In the genomic region with DNA sequence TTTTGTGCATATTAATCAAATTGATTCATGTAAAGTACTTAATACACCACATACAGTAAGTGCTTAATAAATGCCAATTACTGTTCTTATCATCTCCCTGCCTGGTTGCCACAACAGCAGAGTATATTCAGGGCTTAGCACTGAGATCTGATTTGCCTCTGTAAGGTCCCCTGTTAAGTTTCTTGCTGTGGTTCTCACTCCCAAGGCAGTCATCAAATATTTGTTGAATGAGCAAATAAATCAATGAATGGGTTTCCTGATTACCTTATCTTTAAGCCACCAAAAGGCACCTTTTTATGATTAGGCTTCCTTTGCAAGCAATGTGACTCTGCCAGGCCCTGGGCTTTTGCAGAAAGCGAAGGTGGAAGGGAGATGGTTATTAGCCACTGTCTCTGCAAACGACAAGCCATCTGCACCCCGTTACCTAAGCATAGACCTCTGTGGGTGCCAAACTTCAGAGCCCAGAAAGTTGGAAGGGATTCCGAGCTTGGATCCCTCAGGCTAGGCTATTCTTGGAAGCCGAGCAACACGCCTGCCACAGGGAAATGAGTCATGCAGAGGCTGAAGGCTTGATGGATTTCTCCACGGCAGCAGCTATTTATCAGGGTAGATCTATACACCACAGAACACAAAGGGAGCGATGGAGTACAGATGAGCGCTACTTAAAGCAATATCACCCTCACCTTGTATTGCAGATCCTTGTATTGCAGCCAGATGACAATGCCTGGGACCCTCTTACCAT, we compare ENCODE assay signal across 11 cellular contexts.
DNase-seq lines count a peak whose midpoint lies in the region; ATAC-seq and TF ChIP-seq lines count a peak whose summit lies in the region.
"Had no signal": no experiment of that assay in that cellular context is flagged by ENCODE, and none has a peak within 500 bp of the region (broad histone marks: within the 10 kb centered on the region; RNA-seq: fewer than 3 reads in every experiment).

No MANE protein-coding gene starts in this region.

- peak; percentile 96 for ATAC-seq in Panc1
- no peak for ATAC-seq in GM18502 (IDR thresholded peaks at IDR 0.05; ENCODE audit: poor library complexity, unreplicated experiment)
- no peak for ATAC-seq in HG03442 (IDR thresholded peaks at IDR 0.05; ENCODE audit: unreplicated experiment)
- ATAC-seq in HG03439 (IDR thresholded peaks at IDR 0.05; ENCODE audit: unreplicated experiment): no peak
- ATAC-seq: activated naive CD4-positive, alpha-beta T cell treated with anti-CD3 and anti-CD28 coated beads, Interleukin-2, amount 50 U/mL, for 72 hours; T-cell had no signal

- no peaks in the 10 kb centered on the region for H3K27me3 ChIP-seq in Panc1 (ENCODE audit: control insufficient read depth, insufficient read depth, low read length)
- H3K27me3 ChIP-seq in esophagus muscularis mucosa: no peaks in the 10 kb centered on the region
- H3K27me3 ChIP-seq: BLaER1 treated with 17β-estradiol and CSF1 and Interleukin-3, amounts not matched to agents 10 nM and 100 nM had no signal

- in situ Hi-C loops in Panc1 (cut with HindIII; ENCODE audit: low pct_unique_long_range_greater_than_20kb, low sequenced_read_pairs): no loop called here

- H3K4me1 ChIP-seq in Panc1 (ENCODE audit: control insufficient read depth, insufficient read depth, low read length) (peaks cover 54% of the 10 kb centered on the region), esophagus muscularis mucosa (peaks cover 22 to 44% (median 39%) of the 10 kb centered on the region in 4 donors)

- TF ChIP-seq POLR2A in esophagus muscularis mucosa (IDR thresholded peaks at IDR 0.05; ENCODE audit: low read depth): no peak

- TF ChIP-seq CTCF in AG04449 (IDR thresholded peaks at IDR 0.05; ENCODE audit: insufficient read depth, low read length, missing control alignments) (no peak), Panc1 (IDR thresholded peaks at IDR 0.05) (no peak), esophagus muscularis mucosa (IDR thresholded peaks at IDR 0.05) (no peak)

- TF ChIP-seq EP300 in esophagus muscularis mucosa (IDR thresholded peaks at IDR 0.05): no peak

- peak overlapping the region; percentile 12; the same call in 1 of the 2 replicates for H3K4me3 ChIP-seq in AG04449 (ENCODE audit: low read depth, low read length)
- H3K4me3 ChIP-seq in Panc1 (ENCODE audit: low read depth in 2 of 2, low read length in 2 of 2): peak overlapping the region in 1 of 2 experiments; percentile 43; a peak in 2 of 4 replicates
- H3K4me3 ChIP-seq in esophagus muscularis mucosa: no peak overlapping the region
- H3K4me3 ChIP-seq: BLaER1 treated with 17β-estradiol and CSF1 and Interleukin-3, amounts not matched to agents 10 nM and 100 nM had no signal

- DNase-seq in AG04449 (ENCODE audit: low read depth, low spot score) (no peak), Panc1 (ENCODE audit: low read depth, low spot score) (peak; percentile 38), esophagus muscularis mucosa (ENCODE audit: extremely low spot score) (no peak), mucosa of gallbladder (ENCODE audit: low spot score) (peak; percentile 81), HuH-7 (ENCODE audit: low spot score) (no peak)
- DNase-seq: T-cell had no signal

- WGBS in esophagus muscularis mucosa: 6% methylated on average over 9 of the region's 9 CpGs

- H3K36me3 ChIP-seq in Panc1 (ENCODE audit: control insufficient read depth, insufficient read depth, low read length) (no peaks in the 10 kb centered on the region), esophagus muscularis mucosa (no peaks in the 10 kb centered on the region)
- H3K36me3 ChIP-seq: BLaER1 treated with 17β-estradiol and CSF1 and Interleukin-3, amounts not matched to agents 10 nM and 100 nM had no signal

- H3K9me3 ChIP-seq in Panc1 (ENCODE audit: control insufficient read depth, insufficient read depth, low read depth, low read length) (no peaks in the 10 kb centered on the region), esophagus muscularis mucosa (no peaks in the 10 kb centered on the region)
- H3K9me3 ChIP-seq: BLaER1 treated with 17β-estradiol and CSF1 and Interleukin-3, amounts not matched to agents 10 nM and 100 nM had no signal

- H3K27ac ChIP-seq in Panc1 (ENCODE audit: low read length) (peak overlapping the region; percentile 83), esophagus muscularis mucosa (replicated peaks in 1 of 4) (peak overlapping the region; percentile 62 to 86 (median 75))
- H3K27ac ChIP-seq: BLaER1 treated with 17β-estradiol and CSF1 and Interleukin-3, amounts not matched to agents 10 nM and 100 nM had no signal

- POLR2A ChIA-PET in AG04449 (lab: Yijun Ruan, JAX) (no interaction called here), Panc1 (lab: Charles Lee) (interaction anchor here (0.5 kb wide), 1 partner anchor 809 kb away, joined by 3 read pairs; no protein-coding TSS in a partner anchor)

- BruUV-seq in Panc1 (replicated peaks; lab: Mats Ljungman, UMichigan): no TSS peak

- CTCF ChIA-PET in AG04449 (lab: Yijun Ruan, JAX) (interaction anchor here (0.6 to 1.4 kb wide), 2 partner anchors 10 to 13 kb away, joined by 3 read pairs; no protein-coding TSS in a partner anchor), Panc1 (lab: Charles Lee) (interaction anchor here (0.6 kb wide), 1 partner anchor 935 kb away, joined by 3 read pairs; no protein-coding TSS in a partner anchor)

- intact Hi-C loops in Panc1 (cut with micrococcal nuclease; ENCODE audit: unreplicated experiment) (loop anchor here (5.0 kb wide), 1 partner anchor 42 kb away; no protein-coding TSS in a partner anchor), esophagus muscularis mucosa (cut with DNase I) (no loop called here)

Comparison
In these comparisons a context has a peak if more than half of its experiments do, and no peak if none do; other contexts are left out.
1. DNase-seq: peak in Panc1 (single experiment) and mucosa of gallbladder (single experiment); none in AG04449 (single experiment), esophagus muscularis mucosa (single experiment) and HuH-7 (single experiment).